Comparison of ENCODE assay signal across 33 cellular contexts in the genomic region with DNA sequence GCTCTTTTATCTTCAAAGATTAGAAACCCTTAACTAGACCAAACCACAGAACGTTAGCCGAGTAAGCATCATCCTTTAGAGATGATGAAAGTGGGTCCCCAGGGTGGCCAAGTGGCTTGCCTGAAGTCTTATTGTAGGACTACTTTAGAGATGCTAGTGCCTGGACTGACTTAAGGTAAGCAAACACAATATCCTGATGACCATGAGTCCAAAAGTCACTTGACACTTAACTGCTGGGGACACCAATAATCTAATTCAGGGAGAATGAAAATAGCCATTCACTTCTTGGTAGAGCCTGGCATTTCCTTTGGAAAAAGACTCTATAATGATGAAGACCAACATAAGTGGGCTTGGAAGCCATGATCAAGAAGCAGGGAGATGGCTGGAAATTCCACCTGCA.
"Had no signal": no experiment of that assay in that cellular context is flagged by ENCODE, and none has a peak within 500 bp of the region (broad histone marks: within the 10 kb centered on the region; RNA-seq: fewer than 3 reads in every experiment).

No MANE protein-coding gene starts in this region.

- H3K9ac ChIP-seq: KMS-11 had no signal

- H3K4me2 ChIP-seq: KMS-11 had no signal

- ATAC-seq: activated CD8-positive, alpha-beta T cell treated with anti-CD3 and anti-CD28 coated beads for 36 hours; activated T-cell treated with anti-CD3 and anti-CD28 coated beads, Interleukin-2, amount 50 U/mL, for 72 hours; activated T-helper 17 cell treated with anti-CD3 and anti-CD28 coated beads, Interleukin-2, amount 50 U/mL, for 72 hours; PC-3; Right ventricle myocardium inferior had no signal

- H3K36me3 ChIP-seq: brain microvascular endothelial cell had no signal

- H3K27ac ChIP-seq: brain microvascular endothelial cell, KMS-11, RWPE1 had no signal

- DNase-seq: activated CD4-positive, alpha-beta T cell treated with anti-CD3 and anti-CD28 coated beads, Interleukin-2, amount 10 ng/mL, durations not matched to agents 24 days and 14 days; activated CD4-positive, alpha-beta T cell treated with anti-CD3 and anti-CD28 coated beads, Interleukin-2, amount 50 U/mL, for 4 hours; activated CD8-positive, alpha-beta T cell treated with anti-CD3 and anti-CD28 coated beads for 36 hours; activated effector memory CD4-positive, alpha-beta T cell treated with anti-CD3 and anti-CD28 coated beads, Interleukin-2, amount 50 U/mL, for 16 hours; activated naive CD4-positive, alpha-beta T cell; activated naive CD4-positive, alpha-beta T cell treated with anti-CD3 and anti-CD28 coated beads, Interleukin-2, amount 50 U/mL, for 16 hours; activated naive CD8-positive, alpha-beta T cell treated with anti-CD3 and anti-CD28 coated beads for 36 hours; activated T-cell treated with anti-CD3 and anti-CD28 coated beads, Interleukin-2, amount 50 U/mL, for 1 hour; activated T-cell treated with anti-CD3 and anti-CD28 coated beads, Interleukin-2, amount 50 U/mL, for 72 hours; amniotic stem cell; aorta; brain microvascular endothelial cell; central memory CD4-positive, alpha-beta T cell; MM.1S; MV-4-11; NCI-H1092 treated with DMSO at 0.1 percent for 48 hours; NCI-H1417; NCI-H146; NCI-H187; NCI-H2029 treated with DMSO at 0.1 percent for 48 hours; NCI-H2107; NCI-H2171; NCI-H510A; NCI-H526; NCI-H748 treated with DMSO at 0.1 percent for 48 hours; NK-92 treated with Interleukin-12 subunit alpha and Interleukin-12 subunit beta, amount 100 ng/mL, for 24 hours; PC-3; SIG-M5; T1000 had no signal

- H3K27me3 ChIP-seq: brain microvascular endothelial cell had no signal
